1 cellular context compared by ENCODE assay signal in the genomic region with DNA sequence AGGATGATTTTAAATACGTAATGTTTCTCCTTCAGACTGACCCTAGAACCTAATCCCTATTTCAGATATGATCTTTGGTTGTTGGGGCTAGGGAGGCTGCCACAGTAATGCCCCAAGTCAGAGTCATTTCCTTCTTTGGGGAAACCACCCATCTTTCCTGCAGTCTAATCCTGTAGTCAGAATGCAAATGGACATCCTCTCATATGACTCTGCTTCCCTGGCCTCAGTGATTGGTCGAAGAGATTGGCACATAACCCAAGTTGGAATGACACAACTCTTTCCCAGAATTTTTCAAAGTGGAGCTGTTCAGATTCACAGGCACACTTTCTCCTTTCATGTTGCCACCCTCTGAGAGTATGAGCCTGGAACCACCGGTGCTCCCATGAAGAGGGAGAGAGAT.
TF ChIP-seq lines count a peak whose summit lies in the region.

No MANE protein-coding gene starts in this region.

TF ChIP-seq in HepG2, 621 proteins besides CTCF, POLR2A, EP300 and RAD21 (continued from another document):
- TF ChIP-seq, protein P1, sequence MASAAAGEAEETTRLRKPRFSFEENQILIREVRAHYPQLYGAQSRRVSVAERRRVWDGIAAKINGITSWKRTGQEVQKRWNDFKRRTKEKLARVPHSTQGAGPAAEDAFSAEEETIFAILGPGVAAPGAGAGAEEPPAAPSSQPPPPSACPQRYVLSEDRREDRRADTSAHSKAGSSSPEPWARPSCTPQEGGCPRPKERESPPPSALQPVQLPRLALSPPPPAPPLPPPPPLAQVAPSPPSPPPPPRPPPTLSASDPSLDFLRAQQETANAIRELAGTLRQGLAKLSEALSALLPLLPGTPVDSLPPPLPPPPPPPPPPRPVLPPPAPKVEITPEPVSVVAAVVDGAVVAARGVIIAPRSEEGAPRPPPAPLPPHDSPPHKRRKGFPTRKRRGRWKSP (CRISPR knock-in tag; IDR thresholded peaks at IDR 0.05) = no peak
